ENCODE assay signal across 36 cellular contexts in genomic region chr5:104652271-104652861, GRCh38.
DNase-seq lines count a peak whose midpoint lies in the region; ATAC-seq, FAIRE-seq and TF ChIP-seq lines count a peak whose summit lies in the region.
"Had no signal": no experiment of that assay in that cellular context is flagged by ENCODE, and none has a peak within 500 bp of the region (broad histone marks: within the 10 kb centered on the region; RNA-seq: fewer than 3 reads in every experiment).

No MANE protein-coding gene starts in this region.

- no peak for TF ChIP-seq EP300 in H1 (IDR thresholded peaks at IDR 0.05; ENCODE audit: borderline replicate concordance in 1 of 2, low read depth in 2 of 2, low read length in 2 of 2)

- no peaks in the 10 kb centered on the region for H3K9me3 ChIP-seq in H1 (ENCODE audit: insufficient read depth in 2 of 2, low read depth in 1 of 2, low read length in 1 of 2)
- H3K9me3 ChIP-seq: lower lobe of right lung, ovary, Peyer's patch, testis had no signal

- H3K4me3 ChIP-seq in H1 (ENCODE audit: extremely low read depth in 1 of 4, insufficient read depth in 2 of 4, low read depth in 3 of 4, low read length in 4 of 4) = no peak overlapping the region
- H3K4me3 ChIP-seq in mesendoderm (ENCODE audit: low read length) = no peak overlapping the region
- H3K4me3 ChIP-seq: ascending aorta, cardiac muscle cell, lower lobe of right lung, ovary, Peyer's patch, SJSA1, smooth muscle cell, testis had no signal

- H2BK5ac ChIP-seq in H1 (ENCODE audit: low read depth, low read length) (no peak overlapping the region), mesendoderm (ENCODE audit: low read length) (no peak overlapping the region)

- no peak overlapping the region for H2AFZ ChIP-seq in H1 (ENCODE audit: low read length)

- H2BK12ac ChIP-seq in H1 (ENCODE audit: low read depth, low read length) = no peak overlapping the region

- ATAC-seq in GM19452 (IDR thresholded peaks at IDR 0.05; ENCODE audit: unreplicated experiment) = no peak
- no peak for ATAC-seq in HG02840 (IDR thresholded peaks at IDR 0.05; ENCODE audit: low FRiP score, unreplicated experiment)
- ATAC-seq: activated CD8-positive, alpha-beta memory T cell treated with anti-CD3 and anti-CD28 coated beads, Interleukin-2, amount 10 ng/mL, durations not matched to agents 7 days and 5 days; activated T-cell treated with anti-CD3 and anti-CD28 coated beads, Interleukin-2, amount 50 U/mL, for 4 hours; natural killer cell treated with Interleukin-12 subunit alpha and Interleukin-12 subunit beta and Interleukin-15 and Interleukin-18, amount 100 ng/mL, for 72 hours had no signal

- no peak overlapping the region for H3K18ac ChIP-seq in H1 (ENCODE audit: extremely low read depth, low read length)
- H3K18ac ChIP-seq in mesendoderm (ENCODE audit: low read length) = no peak overlapping the region

- H2BK20ac ChIP-seq in H1 (ENCODE audit: low read length) = no peak overlapping the region

- H3K27me3 ChIP-seq in H1 (replicated peaks in 1 of 4; ENCODE audit: control insufficient read depth in 3 of 4, extremely low read depth in 1 of 4, insufficient read depth in 3 of 4, low read length in 3 of 4) (peaks cover 7 to 27% (median 24%) of the 10 kb centered on the region in 4 experiments), mesendoderm (ENCODE audit: insufficient read depth, low read length, poor library complexity) (no peaks in the 10 kb centered on the region)
- H3K27me3 ChIP-seq: ascending aorta, cardiac muscle cell, ovary, Peyer's patch, SJSA1, testis had no signal

- no peak for FAIRE-seq in H1 (lab: Jason Lieb, UNC)
- FAIRE-seq: A204.1, colon, HTR-8/SVneo, kidney had no signal

- H3K79me1 ChIP-seq in H1 (ENCODE audit: low read depth, low read length) = no peaks in the 10 kb centered on the region
- no peaks in the 10 kb centered on the region for H3K79me1 ChIP-seq in mesendoderm (ENCODE audit: low read length)

- H3K36me3 ChIP-seq in H1 (ENCODE audit: control insufficient read depth in 2 of 4, insufficient read depth in 4 of 4, low read length in 3 of 4) (no peaks in the 10 kb centered on the region), mesendoderm (ENCODE audit: control insufficient read depth, insufficient read depth, low read length) (no peaks in the 10 kb centered on the region)
- H3K36me3 ChIP-seq: ascending aorta, cardiac muscle cell, lower lobe of right lung, ovary, Peyer's patch, SJSA1 had no signal

- H3K23ac ChIP-seq in H1 (ENCODE audit: insufficient read length) = no peak overlapping the region
- no peak overlapping the region for H3K23ac ChIP-seq in mesendoderm (ENCODE audit: low read length)

- H2BK15ac ChIP-seq in H1 (ENCODE audit: low read length) = no peak overlapping the region
- no peak overlapping the region for H2BK15ac ChIP-seq in mesendoderm (replicated peaks; ENCODE audit: low read depth)

- H3K4me1 ChIP-seq in H1 (replicated peaks in 1 of 4; ENCODE audit: control insufficient read depth in 3 of 4, insufficient read depth in 4 of 4, low read length in 3 of 4) (peaks cover 0 to 8% (median 2%) of the 10 kb centered on the region in 4 experiments; a peak in 3 of 7 replicates), mesendoderm (ENCODE audit: control insufficient read depth, low read depth, low read length) (no peaks in the 10 kb centered on the region)
- H3K4me1 ChIP-seq: ascending aorta, lower lobe of right lung, Peyer's patch, SJSA1, testis had no signal

- H2AK5ac ChIP-seq in H1 (ENCODE audit: low read depth, low read length) (no peak overlapping the region), mesendoderm (ENCODE audit: low read length) (no peak overlapping the region)

- H2BK120ac ChIP-seq in H1 (replicated peaks; ENCODE audit: low read depth, low read length) (no peak overlapping the region), mesendoderm (ENCODE audit: low read depth, low read length) (no peak overlapping the region)

- H3K4ac ChIP-seq in H1 (replicated peaks; ENCODE audit: insufficient read length, low read depth, low read length) (no peak overlapping the region), mesendoderm (ENCODE audit: low read depth, low read length) (no peak overlapping the region)

- H3K23me2 ChIP-seq in H1 (ENCODE audit: low read depth, low read length) = no peaks in the 10 kb centered on the region

- TF ChIP-seq CTCF in H1 (IDR thresholded peaks at IDR 0.05; ENCODE audit: control extremely low read depth in 1 of 3, insufficient read depth in 1 of 3, low read depth in 1 of 3, low read length in 3 of 3) = no peak

- H3K9ac ChIP-seq in H1 (replicated peaks in 1 of 4; ENCODE audit: extremely low read depth in 1 of 4, low read depth in 3 of 4, low read length in 3 of 4) = no peak overlapping the region
- no peak overlapping the region for H3K9ac ChIP-seq in mesendoderm (ENCODE audit: low read length)

- CTCF ChIA-PET in H1 (lab: Charles Lee; ENCODE audit: partially characterized antibody) = interaction anchor here (0.6 to 1.1 kb wide), 2 partner anchors 36 to 1724 kb away, joined by 3 read pairs; no protein-coding TSS in a partner anchor

- no peak for TF ChIP-seq POLR2A in H1 (IDR thresholded peaks at IDR 0.05; ENCODE audit: control extremely low read depth in 1 of 2, low read depth in 2 of 2, low read length in 2 of 2)

- DNase-seq in A172 (ENCODE audit: low spot score) = peak; percentile 39
- DNase-seq in M059J (ENCODE audit: low read depth) = peak; percentile 45
- DNase-seq in H1 (ENCODE audit: low read depth in 1 of 2, low spot score in 2 of 2) = no peak
- DNase-seq in mesendoderm = peak; percentile 60
- no peak for DNase-seq in kidney tubule cell (ENCODE audit: low spot score)
- no peak for DNase-seq in activated naive CD4-positive, alpha-beta T cell treated with anti-CD3 and anti-CD28 coated beads, Interleukin-2, amount 50 U/mL, for 16 hours
- DNase-seq: activated B cell treated with CpG ODN at 0.5 μM for 24 hours; activated CD8-positive, alpha-beta memory T cell treated with anti-CD3 and anti-CD28 coated beads, Interleukin-2, amount 10 ng/mL, durations not matched to agents 7 days and 5 days; activated gamma-delta T cell; activated naive CD8-positive, alpha-beta T cell treated with anti-CD3 and anti-CD28 coated beads, Interleukin-2, amount 10 ng/mL, durations not matched to agents 7 days and 5 days; activated T-cell treated with anti-CD3 and anti-CD28 coated beads, Interleukin-2, amount 50 U/mL, for 4 hours; Calu3; DMS79; GDM1; glutamatergic neuron; kidney; lower lobe of right lung; NCI-H1092 treated with DMSO at 0.1 percent for 48 hours; NCI-H2081; NCI-H2227 treated with DMSO at 0.1 percent for 48 hours; ovary; Peyer's patch; retina; stimulated activated naive CD4-positive, alpha-beta T cell treated with Interleukin-2 at 50 U/mL for 16 hours; T1000; testis had no signal

- no peak overlapping the region for H3K56ac ChIP-seq in H1 (replicated peaks; ENCODE audit: insufficient read length, low read depth, low read length)
- H3K56ac ChIP-seq in mesendoderm (ENCODE audit: low read length) = no peak overlapping the region

- H3K79me2 ChIP-seq in H1 (ENCODE audit: control insufficient read depth in 1 of 2, insufficient read depth in 2 of 2, low read length in 2 of 2) (no peaks in the 10 kb centered on the region), mesendoderm (ENCODE audit: control insufficient read depth, insufficient read depth, low read length) (no peaks in the 10 kb centered on the region)

- H3K4me2 ChIP-seq in H1 (ENCODE audit: insufficient read depth in 1 of 2, low read depth in 2 of 2, low read length in 2 of 2) (no peak overlapping the region), mesendoderm (ENCODE audit: low read length) (no peak overlapping the region)
- H3K4me2 ChIP-seq: smooth muscle cell had no signal

- H3K14ac ChIP-seq in H1 (ENCODE audit: insufficient read length) = no peak overlapping the region

- 91% methylated on average over 5 of the region's 5 CpGs; no CpG with 5 or more reads in 1 of the 2 experiments for WGBS in H1 (ENCODE audit: extremely low coverage in 1 of 2, insufficient coverage in 1 of 2, insufficient read length in 1 of 2, insufficient replicate concordance in 2 of 2, low coverage in 1 of 2, low lambda C conversion rate in 2 of 2, missing lambda C conversion rate in 1 of 2), 2 experiments
- WGBS in mesendoderm (ENCODE audit: extremely low coverage, insufficient coverage, low lambda C conversion rate) = no CpG with 5 or more reads among the region's 5 CpGs

- no peak overlapping the region for H4K8ac ChIP-seq in H1 (ENCODE audit: extremely low read depth, insufficient read depth, low read length)
- no peak overlapping the region for H4K8ac ChIP-seq in mesendoderm (ENCODE audit: low read depth, low read length)

- H4K20me1 ChIP-seq in H1 (replicated peaks in 1 of 2; ENCODE audit: control insufficient read depth in 1 of 2, insufficient read depth in 2 of 2, low read length in 2 of 2) = peaks cover 2 to 7% of the 10 kb centered on the region in 2 experiments

- H3K27ac ChIP-seq in H1 (ENCODE audit: low read depth, low read length) (no peak overlapping the region), mesendoderm (ENCODE audit: low read depth, low read length) (no peak overlapping the region)
- H3K27ac ChIP-seq: ascending aorta, cardiac muscle cell, lower lobe of right lung, ovary, Peyer's patch, SJSA1, testis had no signal

- TF ChIP-seq RAD21 in H1 (IDR thresholded peaks at IDR 0.05 in 1 of 2, conservative IDR thresholded peaks at IDR 0.05 in 1 of 2; ENCODE audit: low read depth in 2 of 2, low read length in 2 of 2) = peak; percentile 8 to 18; a peak in 1 of 4 replicates

- POLR2A ChIA-PET in H1 (lab: Charles Lee; ENCODE audit: partially characterized antibody) = no interaction called here

- H4K5ac ChIP-seq in H1 (ENCODE audit: insufficient read length, low read depth, low read length) (no peak overlapping the region), mesendoderm (ENCODE audit: low read length) (no peak overlapping the region)

- no peak overlapping the region for H4K91ac ChIP-seq in H1 (replicated peaks; ENCODE audit: insufficient read length, low read length)

TF ChIP-seq in H1, 55 proteins besides CTCF, POLR2A, EP300 and RAD21 (continues in another document):
- no peak for TF ChIP-seq TAF7 (optimal IDR thresholded peaks at IDR 0.05; ENCODE audit: borderline replicate concordance, low read depth, low read length)
- TF ChIP-seq TEAD4 (IDR thresholded peaks at IDR 0.05; ENCODE audit: low read depth, low read length) = 0 out of 2 replicates have a peak, but pooled peaks have one; percentile 28
- no peak for TF ChIP-seq SIN3A (conservative IDR thresholded peaks at IDR 0.05 in 1 of 2, IDR thresholded peaks at IDR 0.05 in 1 of 2; ENCODE audit: low read depth in 1 of 2, low read length in 2 of 2)
- TF ChIP-seq SP2 (IDR thresholded peaks at IDR 0.05; ENCODE audit: low read length) = no peak
- TF ChIP-seq CTBP2 (IDR thresholded peaks at IDR 0.05; ENCODE audit: borderline replicate concordance, insufficient read depth, insufficient read length, low read length) = no peak
- no peak for TF ChIP-seq CHD2 (IDR thresholded peaks at IDR 0.05; ENCODE audit: low read length)
- TF ChIP-seq GTF2F1 (IDR thresholded peaks at IDR 0.05; ENCODE audit: borderline replicate concordance, low read depth, low read length) = no peak
- TF ChIP-seq SAP30 (IDR thresholded peaks at IDR 0.05; ENCODE audit: insufficient read depth, insufficient replicate concordance, low read length) = no peak
- 0 out of 2 replicates have a peak, but pooled peaks have one; percentile 27 for TF ChIP-seq TCF12 (IDR thresholded peaks at IDR 0.05; ENCODE audit: low read depth, low read length)

Comparison
In these comparisons a context has a peak if more than half of its experiments do, and no peak if none do; other contexts are left out.
1. DNase-seq: peak in A172 (single experiment), M059J (single experiment) and mesendoderm (single experiment); none in H1 (0 of 2), kidney tubule cell (single experiment) and activated naive CD4-positive, alpha-beta T cell treated with anti-CD3 and anti-CD28 coated beads, Interleukin-2, amount 50 U/mL, for 16 hours (single experiment).